In genomic region chr4:78551420-78552351, GRCh38 we compare ENCODE assay signal across 1 cellular context.
TF ChIP-seq lines count a peak whose summit lies in the region.

ANXA3 (plus strand) TSS chr4:78551770; CDS start chr4:78554474, 2,704 bp downstream.

TF ChIP-seq in HepG2, 621 proteins besides CTCF, POLR2A, EP300 and RAD21 (continued from another document):
- TF ChIP-seq ARID4A (CRISPR knock-in tag; IDR thresholded peaks at IDR 0.05; ENCODE audit: borderline replicate concordance): peak; percentile 45; the same call in 1 of the 2 replicates
- TF ChIP-seq ZBTB49 (CRISPR knock-in tag; IDR thresholded peaks at IDR 0.05; ENCODE audit: borderline replicate concordance): no peak
- no peak for TF ChIP-seq ZNF639 (CRISPR knock-in tag; conservative IDR thresholded peaks at IDR 0.05)
- no peak for TF ChIP-seq ZFP1 (CRISPR knock-in tag; IDR thresholded peaks at IDR 0.05)
- no peak for TF ChIP-seq ZNF33B (CRISPR knock-in tag; IDR thresholded peaks at IDR 0.05)
- peak; percentile 39; the same call in 1 of the 2 replicates for TF ChIP-seq ZFX (CRISPR knock-in tag; IDR thresholded peaks at IDR 0.05; ENCODE audit: low read depth)
- peak; percentile 47; the same call in 1 of the 2 replicates for TF ChIP-seq KDM2A (CRISPR knock-in tag; IDR thresholded peaks at IDR 0.05; ENCODE audit: borderline replicate concordance, low read depth)
- TF ChIP-seq BCLAF1 (IDR thresholded peaks at IDR 0.05): no peak
- TF ChIP-seq ZNF317 (CRISPR knock-in tag; IDR thresholded peaks at IDR 0.05): no peak
- no peak for TF ChIP-seq ZNF329 (CRISPR knock-in tag; IDR thresholded peaks at IDR 0.05; ENCODE audit: low read depth)
- TF ChIP-seq TFDP2 (CRISPR knock-in tag; IDR thresholded peaks at IDR 0.05): no peak
- TF ChIP-seq THYN1 (CRISPR knock-in tag; IDR thresholded peaks at IDR 0.05; ENCODE audit: borderline replicate concordance, low read depth): no peak
